19 cellular contexts compared by ENCODE assay signal in the genomic region with DNA sequence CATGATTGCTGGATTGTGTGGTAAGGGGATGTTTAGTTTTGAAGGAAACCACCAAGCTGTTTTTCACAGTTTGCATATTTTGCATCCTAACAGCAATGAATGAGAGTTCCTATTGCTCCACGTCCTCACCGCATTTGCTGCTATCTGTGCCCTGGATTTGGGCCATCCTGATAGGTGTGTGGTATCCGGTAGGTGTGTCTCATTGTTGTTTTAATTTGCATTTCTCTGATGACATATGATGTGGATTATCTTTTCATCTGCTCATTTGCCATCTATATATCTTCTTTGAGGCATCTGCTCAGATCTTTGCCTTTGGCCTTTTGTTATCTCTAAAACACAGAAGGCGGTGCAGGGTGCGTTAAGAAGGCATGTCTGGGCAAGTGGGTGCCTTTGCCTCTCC.
DNase-seq lines count a peak whose midpoint lies in the region; ATAC-seq, FAIRE-seq and TF ChIP-seq lines count a peak whose summit lies in the region.
"Had no signal": no experiment of that assay in that cellular context is flagged by ENCODE, and none has a peak within 500 bp of the region (broad histone marks: within the 10 kb centered on the region; RNA-seq: fewer than 3 reads in every experiment).

No MANE protein-coding gene starts in this region.

- H3K4me2 ChIP-seq in OCI-LY1 (ENCODE audit: low read length): peak overlapping the region; percentile 50
- H3K4me2 ChIP-seq: GM23338 had no signal

- H3K9me2 ChIP-seq in OCI-LY1 (ENCODE audit: low read depth, low read length): no peaks in the 10 kb centered on the region

- no peaks in the 10 kb centered on the region for H3K36me3 Mint-ChIP-seq in osteocyte (ENCODE audit: unreplicated experiment)

- no peaks in the 10 kb centered on the region for H3K9me3 Mint-ChIP-seq in osteocyte (ENCODE audit: unreplicated experiment)
- H3K9me3 Mint-ChIP-seq: GM23338 had no signal

- TF ChIP-seq POLR2A in GM12891 (IDR thresholded peaks at IDR 0.05; ENCODE audit: low read depth, low read length): no peak

- peaks cover 90% of the 10 kb centered on the region for H3K4me1 ChIP-seq in OCI-LY1 (ENCODE audit: insufficient read depth, low read length, severe bottlenecking)

- peak overlapping the region; percentile 74 for H3K9ac ChIP-seq in OCI-LY1 (ENCODE audit: low read length)

- TF ChIP-seq CTCF in OCI-LY1 (IDR thresholded peaks at IDR 0.05; ENCODE audit: low read length) (no peak), osteocyte (IDR thresholded peaks at IDR 0.05) (no peak)

- no peaks in the 10 kb centered on the region; the same call in 1 of the 2 replicates for H3F3A ChIP-seq in OCI-LY1 (ENCODE audit: insufficient read depth, low read length)

- H3K4me3 Mint-ChIP-seq in osteocyte (ENCODE audit: unreplicated experiment): no peak overlapping the region
- H3K4me3 Mint-ChIP-seq: GM23338 had no signal

- H3K79me2 ChIP-seq in OCI-LY1 (ENCODE audit: insufficient read depth, low read length): no peaks in the 10 kb centered on the region

- no peaks in the 10 kb centered on the region for H3K27me3 Mint-ChIP-seq in osteocyte (ENCODE audit: unreplicated experiment)

- peaks cover 10% of the 10 kb centered on the region for H3K4me1 Mint-ChIP-seq in osteocyte (ENCODE audit: unreplicated experiment)

- H3K36me3 ChIP-seq in OCI-LY1 (ENCODE audit: insufficient read depth, low read length): no peaks in the 10 kb centered on the region

- H3K27ac Mint-ChIP-seq in osteocyte (ENCODE audit: unreplicated experiment): no peak overlapping the region
- H3K27ac Mint-ChIP-seq: GM23338 had no signal

- H3K9me3 ChIP-seq in OCI-LY1 (ENCODE audit: low read length): no peaks in the 10 kb centered on the region

- DNase-seq in NCI-H146 (lab: John Stamatoyannopoulos, UW) (peak; percentile 55), NCI-H146 treated with DMSO at 0.1 percent for 48 hours (lab: John Stamatoyannopoulos, UW; ENCODE audit: unreplicated experiment) (no peak), GM12891 (ENCODE audit: insufficient read length, low spot score) (no peak), osteocyte (ENCODE audit: extremely low spot score, unreplicated experiment) (peak; percentile 2), pons (ENCODE audit: low spot score) (no peak)
- DNase-seq: C1 segment of cervical spinal cord, KBM-7, NCI-H1436 treated with DMSO at 0.1 percent for 48 hours, Right ventricle myocardium superior, T-helper 1 cell had no signal

- H3K4me3 ChIP-seq in OCI-LY1 (ENCODE audit: low read depth, low read length, poor library complexity, severe bottlenecking): peak overlapping the region; percentile 19
- H3K4me3 ChIP-seq: GM23338, SK-N-MC had no signal

- ATAC-seq in GM19467 (IDR thresholded peaks at IDR 0.05; ENCODE audit: unreplicated experiment): no peak
- no peak for ATAC-seq in HG02973 (IDR thresholded peaks at IDR 0.05; ENCODE audit: unreplicated experiment)
- ATAC-seq: GM23338, HCT116 had no signal

- peak; percentile 16 for FAIRE-seq in GM12891 (lab: Jason Lieb, UNC)
- FAIRE-seq: HTR-8/SVneo, RCC 7860 had no signal

- peak overlapping the region; percentile 99 for H3K27ac ChIP-seq in OCI-LY1 (ENCODE audit: low read depth, low read length, poor library complexity, severe bottlenecking)
- H3K27ac ChIP-seq: HL-60, SK-N-MC had no signal

- no peaks in the 10 kb centered on the region for H3K27me3 ChIP-seq in OCI-LY1 (ENCODE audit: insufficient read depth, low read length)

- H4K20me1 ChIP-seq in OCI-LY1 (ENCODE audit: insufficient read depth, low read length): no peaks in the 10 kb centered on the region

- no peak overlapping the region for H2AFZ ChIP-seq in OCI-LY1 (ENCODE audit: low read length)
- H2AFZ ChIP-seq: GM23338 had no signal

TF ChIP-seq in GM12891, 5 proteins besides CTCF, POLR2A, EP300 and RAD21:
- TF ChIP-seq POLR2AphosphoS5 (IDR thresholded peaks at IDR 0.05; ENCODE audit: low read depth, low read length): no peak
- TF ChIP-seq PAX5 (IDR thresholded peaks at IDR 0.05; ENCODE audit: insufficient read depth, low read length, severe bottlenecking): no peak
- no peak for TF ChIP-seq SPI1 (IDR thresholded peaks at IDR 0.05; ENCODE audit: low read depth, low read length)
- no peak for TF ChIP-seq POU2F2 (IDR thresholded peaks at IDR 0.05; ENCODE audit: low read depth, low read length)
- no peak for TF ChIP-seq TAF1 (IDR thresholded peaks at IDR 0.05; ENCODE audit: low read depth, low read length)

Comparison
In these comparisons a context has a peak if more than half of its experiments do, and no peak if none do; other contexts are left out.
1. DNase-seq: peak in NCI-H146 (single experiment) and osteocyte (single experiment); none in NCI-H146 treated with DMSO at 0.1 percent for 48 hours (single experiment), GM12891 (single experiment) and pons (single experiment).